In the genomic region with DNA sequence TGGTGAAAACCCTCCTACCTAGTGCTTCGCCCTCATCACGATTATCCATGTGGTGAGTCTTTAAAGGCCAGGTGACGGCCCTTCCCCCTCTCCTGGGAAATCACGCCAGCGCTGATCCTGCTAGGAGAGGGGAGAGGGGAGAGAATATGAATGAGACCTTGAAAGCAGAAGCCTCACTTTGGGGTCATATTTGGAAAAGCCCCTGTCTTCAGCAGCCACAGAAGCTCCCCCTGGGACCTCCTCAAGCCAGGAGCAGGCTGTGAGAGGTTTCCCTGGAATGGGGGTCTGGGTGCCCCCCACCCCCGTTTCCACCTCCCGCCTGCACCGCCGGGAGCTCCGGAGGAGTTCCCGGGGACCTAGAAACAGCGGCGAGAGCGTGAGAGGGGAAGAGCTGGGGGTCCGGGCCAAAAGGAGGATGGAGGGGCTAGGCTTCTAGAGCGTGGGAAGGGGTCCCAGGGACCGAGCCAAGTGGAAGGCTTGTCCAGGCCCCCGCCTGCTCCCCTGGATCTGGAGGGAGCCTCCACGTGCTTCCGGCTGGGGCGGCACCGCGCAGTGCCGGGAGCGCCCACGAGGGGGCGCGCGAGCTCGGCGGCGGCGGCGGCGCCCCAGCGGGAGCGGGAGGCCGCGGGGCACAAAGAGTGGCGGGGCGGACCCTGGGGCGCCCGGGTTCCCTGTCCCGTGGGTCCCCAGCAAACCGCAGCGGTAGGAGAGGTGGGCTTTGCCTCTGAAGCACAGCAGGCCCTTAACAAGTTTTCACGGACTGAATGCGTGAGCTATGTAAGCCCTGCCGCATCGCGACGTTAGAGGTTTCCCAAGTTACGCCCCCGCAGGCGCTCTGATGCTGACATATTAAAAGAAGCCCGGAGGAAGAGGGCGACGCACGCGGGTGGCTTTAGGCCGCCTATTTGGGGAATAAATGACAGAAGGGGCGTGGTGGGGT, we compare ENCODE assay signal across 8 cellular contexts.
A peak's percentile ranks its signal among the peaks of the same experiment; 100 is the strongest.
DNase-seq lines count a peak whose midpoint lies in the region; ATAC-seq and TF ChIP-seq lines count a peak whose summit lies in the region.

No MANE protein-coding gene starts in this region.

- H3K36me3 ChIP-seq in PC-3 (ENCODE audit: low read depth, low read length) (no peaks in the 10 kb centered on the region), testis (ENCODE audit: low read depth, missing control alignments) (no peaks in the 10 kb centered on the region)

- POLR2A ChIA-PET in PC-3 (lab: Charles Lee; ENCODE audit: unreplicated experiment): interaction anchor here (0.6 kb wide), 1 partner anchor 28 kb away, joined by 3 read pairs; no protein-coding TSS in a partner anchor

- no peak for TF ChIP-seq POLR2A in testis (IDR thresholded peaks at IDR 0.05)

- peak overlapping the region; percentile 70 for H3K4me3 ChIP-seq in PC-3 (ENCODE audit: low read length)
- peak overlapping the region; percentile 61 to 73 for H3K4me3 ChIP-seq in testis

- no TSS peak for BruUV-seq in PC-3 (replicated peaks; lab: Mats Ljungman, UMichigan)

- no peak overlapping the region for H3K27ac ChIP-seq in PC-3 (ENCODE audit: low read length)
- H3K27ac ChIP-seq in foreskin keratinocyte: no peak overlapping the region
- H3K27ac ChIP-seq in testis: no peak overlapping the region

- H3K27ac Mint-ChIP-seq in CD14-positive monocyte: peak overlapping the region in 5 of 7 donors; percentile 8 to 69 (median 26)

- no peaks in the 10 kb centered on the region for H3F3A ChIP-seq in PC-3 (ENCODE audit: low read length, unreplicated experiment)

- H3K79me2 ChIP-seq in PC-3 (ENCODE audit: low read length): no peaks in the 10 kb centered on the region

- H3K9me3 ChIP-seq in PC-3 (ENCODE audit: low read length) (no peaks in the 10 kb centered on the region), testis (no peaks in the 10 kb centered on the region)

- peaks cover 28% of the 10 kb centered on the region for H3K27me3 ChIP-seq in PC-3 (ENCODE audit: low read length)
- H3K27me3 ChIP-seq in foreskin keratinocyte: peaks cover 93% of the 10 kb centered on the region
- H3K27me3 ChIP-seq in testis: no peaks in the 10 kb centered on the region

- CTCF ChIA-PET in PC-3 (lab: Charles Lee): interaction anchor here (0.6 to 2.9 kb wide), 3 partner anchors 72 to 114 kb away, joined by 3 to 55 read pairs (median 3); no protein-coding TSS in a partner anchor

- 2% methylated on average over 16 to 60 of the region's 62 CpGs for WGBS in testis, 2 donors

- peak overlapping the region; percentile 96 for H2AFZ ChIP-seq in PC-3 (ENCODE audit: low read length)

- peaks cover 7 to 14% of the 10 kb centered on the region in 2 donors for H3K36me3 Mint-ChIP-seq in CD14-positive monocyte

- TF ChIP-seq CTCF in CD14-positive monocyte (IDR thresholded peaks at IDR 0.05) (peak; percentile 99), PC-3 (conservative IDR thresholded peaks at IDR 0.05; ENCODE audit: low read depth, low read length) (peak; percentile 70; the same call in 1 of the 2 replicates), foreskin keratinocyte (conservative IDR thresholded peaks at IDR 0.05) (peak; percentile 90), testis (IDR thresholded peaks at IDR 0.05) (peak; percentile 89 to 96 (median 96))

- ATAC-seq in GM19372 (IDR thresholded peaks at IDR 0.05; ENCODE audit: low read depth, unreplicated experiment) (peak; percentile 95), HG03460 (IDR thresholded peaks at IDR 0.05; ENCODE audit: unreplicated experiment) (peak; percentile 94), PC-3 (peak; percentile 90), foreskin keratinocyte (peak; percentile 87)

- no peaks in the 10 kb centered on the region for H4K20me1 ChIP-seq in PC-3 (ENCODE audit: low read length)

- H3K4me2 ChIP-seq in PC-3 (ENCODE audit: low read length): peak overlapping the region; percentile 80

- H3K4me1 Mint-ChIP-seq in CD14-positive monocyte: peaks cover 36% of the 10 kb centered on the region

- peak overlapping the region; percentile 76 to 92 for H3K4me3 Mint-ChIP-seq in CD14-positive monocyte

- DNase-seq in CD14-positive monocyte (ENCODE audit: low spot score) (no peak), PC-3 (peak; percentile 51), foreskin keratinocyte (no peak), nucleus accumbens (lab: John Stamatoyannopoulos, UW) (peak in 39 of 56 donors; percentile 12 to 72 (median 50)), testis (peak; percentile 77)
- peak; percentile 55 for DNase-seq in activated T-helper 9 cell treated with anti-CD3 and anti-CD28 coated beads, Interleukin-2, amount 50 U/mL, for 16 hours (ENCODE audit: low read depth)

- peaks cover 0 to 16% (median 12%) of the 10 kb centered on the region in 7 donors for H3K9me3 Mint-ChIP-seq in CD14-positive monocyte

- H3K9me2 ChIP-seq in PC-3 (replicated peaks; ENCODE audit: low read length): no peaks in the 10 kb centered on the region

- intact Hi-C loops in CD14-positive monocyte (cut with micrococcal nuclease) (loop anchor here (1.0 to 2.0 kb wide), 2 partner anchors 73 to 75 kb away; no protein-coding TSS in a partner anchor), PC-3 (cut with micrococcal nuclease) (loop anchor here (1.0 kb wide), 1 partner anchor 74 kb away; no protein-coding TSS in a partner anchor), testis (cut with DNase I; ENCODE audit: low total_unique reads) (no loop called here)

- peak overlapping the region; percentile 49 for H3K9ac ChIP-seq in PC-3 (ENCODE audit: low read length)

- H3K4me1 ChIP-seq in PC-3 (ENCODE audit: insufficient read depth, low read length): peaks cover 6% of the 10 kb centered on the region
- no peaks in the 10 kb centered on the region for H3K4me1 ChIP-seq in foreskin keratinocyte
- peaks cover 10% of the 10 kb centered on the region for H3K4me1 ChIP-seq in testis

- peaks cover 56 to 68% (median 60%) of the 10 kb centered on the region in 3 donors for H3K27me3 Mint-ChIP-seq in CD14-positive monocyte (ENCODE audit: low read depth in 3 of 3)

Comparison
In these comparisons a context has a peak if more than half of its experiments do, and no peak if none do; other contexts are left out.
1. DNase-seq: peak in PC-3 (single experiment), activated T-helper 9 cell treated with anti-CD3 and anti-CD28 coated beads, Interleukin-2, amount 50 U/mL, for 16 hours (single experiment), nucleus accumbens (39 of 56) and testis (single experiment); none in CD14-positive monocyte (single experiment) and foreskin keratinocyte (0 of 2).
2. Peak in every context shown above with its lines, with median percentiles within 50 percentile points of each other: CTCF ChIP-seq and ATAC-seq.